In the genomic region with DNA sequence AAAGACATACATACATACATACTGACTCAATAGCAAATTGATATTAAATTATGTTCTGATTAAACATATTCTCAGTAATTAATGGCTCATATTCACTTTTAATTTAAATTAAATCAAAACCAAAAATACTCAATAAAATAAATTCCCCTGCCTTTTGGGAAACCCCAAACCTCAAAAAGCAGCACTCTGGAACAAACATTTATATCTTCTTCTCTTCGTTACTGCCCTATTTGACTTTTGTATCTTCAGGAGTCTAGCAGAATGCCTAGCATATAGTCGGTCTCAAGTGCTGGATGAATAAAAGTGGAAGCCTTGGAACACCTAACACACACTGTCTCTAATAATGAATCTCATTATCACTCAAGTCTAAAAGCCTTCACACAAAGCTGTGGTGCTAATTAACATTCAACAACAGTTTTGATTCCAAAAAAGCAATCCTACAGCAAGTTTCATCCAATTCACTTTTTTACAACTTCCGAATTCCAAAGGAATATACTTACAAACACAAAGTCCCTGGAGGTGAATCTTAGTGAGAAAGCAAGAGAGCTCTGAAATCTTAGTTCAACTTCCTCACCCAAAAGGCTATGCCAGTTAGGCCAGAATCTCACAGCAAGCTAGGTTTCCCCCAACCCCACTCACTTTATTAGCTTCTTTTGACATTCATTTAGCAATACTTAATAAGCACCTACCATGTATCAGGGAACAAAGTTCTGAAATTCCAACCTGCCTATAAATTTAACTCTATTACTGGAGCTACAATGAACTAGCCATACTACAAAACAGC, we compare ENCODE assay signal across 32 cellular contexts. TPM values are rescaled to one million over a fixed set of nuclear protein-coding genes. Genes with fewer than 3 reads are reported as not detected.
DNase-seq lines count a peak whose midpoint lies in the region; ATAC-seq, FAIRE-seq and TF ChIP-seq lines count a peak whose summit lies in the region.
"Had no signal": no experiment of that assay in that cellular context is flagged by ENCODE, and none has a peak within 500 bp of the region (broad histone marks: within the 10 kb centered on the region; RNA-seq: fewer than 3 reads in every experiment).

No MANE protein-coding gene starts in this region.

- no peaks in the 10 kb centered on the region for H3K36me3 ChIP-seq in cardiac muscle cell
- peaks cover 12% of the 10 kb centered on the region; the same call in 1 of the 2 replicates for H3K36me3 ChIP-seq in OCI-LY1 (ENCODE audit: insufficient read depth, low read length)
- H3K36me3 ChIP-seq in keratinocyte (ENCODE audit: control insufficient read depth in 2 of 2, extremely low read depth in 1 of 2, insufficient read depth in 2 of 2, low read length in 2 of 2), result no peaks in the 10 kb centered on the region
- H3K36me3 ChIP-seq: adrenal gland, brain microvascular endothelial cell, left ventricle myocardium inferior had no signal

- H3K4me1 ChIP-seq in cardiac muscle cell (ENCODE audit: low read depth), result peaks cover 5% of the 10 kb centered on the region
- peaks cover 30% of the 10 kb centered on the region for H3K4me1 ChIP-seq in OCI-LY1 (ENCODE audit: insufficient read depth, low read length, severe bottlenecking)
- peaks cover 5% of the 10 kb centered on the region for H3K4me1 ChIP-seq in keratinocyte (ENCODE audit: control insufficient read depth, extremely low read depth, insufficient read depth, low read length)
- H3K4me1 ChIP-seq: SJCRH30 had no signal

- no peak for ATAC-seq in left ventricle myocardium superior
- ATAC-seq in GM21786 (IDR thresholded peaks at IDR 0.05; ENCODE audit: unreplicated experiment), result no peak
- ATAC-seq: activated CD8-positive, alpha-beta T cell treated with anti-CD3 and anti-CD28 coated beads, Interleukin-2, amount 10 ng/mL, durations not matched to agents 7 days and 5 days; esophagus mucosa; HepG2 had no signal

- no peak overlapping the region for H3K4me3 ChIP-seq in cardiac muscle cell
- H3K4me3 ChIP-seq in OCI-LY1 (ENCODE audit: low read depth, low read length, poor library complexity, severe bottlenecking), result no peak overlapping the region
- no peak overlapping the region for H3K4me3 ChIP-seq in keratinocyte (ENCODE audit: control insufficient read depth in 2 of 3, extremely low read depth in 1 of 3, insufficient read depth in 2 of 3, low read depth in 1 of 3, low read length in 3 of 3)
- H3K4me3 ChIP-seq: adrenal gland; BLaER1 treated with 17β-estradiol and CSF1 and Interleukin-3, amounts not matched to agents 10 nM and 100 nM; hepatocyte; left ventricle myocardium inferior; SJCRH30 had no signal

- dilution Hi-C loops in keratinocyte (cut with MboI; ENCODE audit: extremely low pct_ligation_motif_present, low sequenced_read_pairs), result no loop called here

- DNase-seq in cardiac muscle cell (ENCODE audit: low read depth in 1 of 2, low spot score in 1 of 2) (no peak), left ventricle myocardium superior (no peak), keratinocyte (ENCODE audit: low read depth, low spot score) (no peak), HK-2 (ENCODE audit: unreplicated experiment) (no peak), A172 (ENCODE audit: low spot score) (no peak), glomerular visceral epithelial cell (ENCODE audit: extremely low spot score) (no peak)
- DNase-seq: ACHN; activated CD8-positive, alpha-beta T cell treated with anti-CD3 and anti-CD28 coated beads, Interleukin-2, amount 10 ng/mL, durations not matched to agents 7 days and 5 days; activated gamma-delta T cell; activated T-cell treated with anti-CD3 and anti-CD28 coated beads for 4 hours; adrenal gland; brain microvascular endothelial cell; Calu3; effector memory CD4-positive, alpha-beta T cell; foreskin melanocyte; GOT3; Kasumi-1; left ventricle myocardium inferior; NCI-H1694 treated with DMSO at 0.1 percent for 48 hours; NCI-H2171 treated with DMSO at 0.1 percent for 48 hours; NCI-H524; nucleus accumbens; SJCRH30; T-helper 1 cell had no signal

- H3K79me2 ChIP-seq in OCI-LY1 (ENCODE audit: insufficient read depth, low read length), result peaks cover 91% of the 10 kb centered on the region
- H3K79me2 ChIP-seq in keratinocyte (ENCODE audit: control insufficient read depth, insufficient read depth, low read length), result peaks cover 98% of the 10 kb centered on the region

- H3F3A ChIP-seq in OCI-LY1 (ENCODE audit: insufficient read depth, low read length), result no peaks in the 10 kb centered on the region

- H3K9ac ChIP-seq in OCI-LY1 (ENCODE audit: low read length) (no peak overlapping the region), keratinocyte (ENCODE audit: control insufficient read depth, extremely low read depth, insufficient read depth, low read length) (no peak overlapping the region)
- H3K9ac ChIP-seq: BLaER1 treated with 17β-estradiol and CSF1 and Interleukin-3, amounts not matched to agents 10 nM and 100 nM had no signal

- H3K4me2 ChIP-seq in OCI-LY1 (ENCODE audit: low read length) (peak overlapping the region; percentile 8; the same call in 1 of the 2 replicates), keratinocyte (ENCODE audit: control insufficient read depth, extremely low read depth, insufficient read depth, low read depth, low read length) (no peak overlapping the region)
- H3K4me2 ChIP-seq: hepatocyte had no signal

- TF ChIP-seq CTCF in cardiac muscle cell (IDR thresholded peaks at IDR 0.05; ENCODE audit: low read depth, low read length) (no peak), OCI-LY1 (IDR thresholded peaks at IDR 0.05; ENCODE audit: low read length) (no peak), keratinocyte (optimal IDR thresholded peaks at IDR 0.05 in 1 of 3, IDR thresholded peaks at IDR 0.05 in 1 of 3, conservative IDR thresholded peaks at IDR 0.05 in 1 of 3; ENCODE audit: extremely low read depth in 1 of 3, insufficient read depth in 2 of 3, low read length in 3 of 3) (no peak)

- no peaks in the 10 kb centered on the region for H3K9me2 ChIP-seq in OCI-LY1 (ENCODE audit: low read depth, low read length)

- H3K27ac ChIP-seq in cardiac muscle cell (peak overlapping the region; percentile 63), OCI-LY1 (ENCODE audit: low read depth, low read length, poor library complexity, severe bottlenecking) (no peak overlapping the region), keratinocyte (ENCODE audit: control insufficient read depth, insufficient read depth, low read length) (no peak overlapping the region)
- H3K27ac ChIP-seq: adrenal gland; BLaER1 treated with 17β-estradiol and CSF1 and Interleukin-3, amounts not matched to agents 10 nM and 100 nM; brain microvascular endothelial cell; hepatocyte; HL-60; left ventricle myocardium inferior; SJCRH30 had no signal

- H2AFZ ChIP-seq in OCI-LY1 (ENCODE audit: low read length), result no peak overlapping the region
- no peak overlapping the region for H2AFZ ChIP-seq in keratinocyte (ENCODE audit: control insufficient read depth, low read length)
- H2AFZ ChIP-seq: hepatocyte had no signal

- H3K9me1 ChIP-seq in keratinocyte (ENCODE audit: control insufficient read depth, extremely low read depth, insufficient read depth, low read length), result no peaks in the 10 kb centered on the region

- no peaks in the 10 kb centered on the region for H3K27me3 ChIP-seq in cardiac muscle cell
- no peaks in the 10 kb centered on the region for H3K27me3 ChIP-seq in OCI-LY1 (ENCODE audit: insufficient read depth, low read length)
- H3K27me3 ChIP-seq in keratinocyte (ENCODE audit: control insufficient read depth, extremely low read depth, insufficient read depth, low read length), result no peaks in the 10 kb centered on the region
- H3K27me3 ChIP-seq: adrenal gland; BLaER1 treated with 17β-estradiol and CSF1 and Interleukin-3, amounts not matched to agents 10 nM and 100 nM; brain microvascular endothelial cell; hepatocyte; SJCRH30 had no signal

- no peaks in the 10 kb centered on the region for H3K9me3 ChIP-seq in cardiac muscle cell (ENCODE audit: low read depth)
- no peaks in the 10 kb centered on the region for H3K9me3 ChIP-seq in OCI-LY1 (ENCODE audit: low read length)
- H3K9me3 ChIP-seq in keratinocyte (ENCODE audit: control insufficient read depth, low read depth, low read length), result no peaks in the 10 kb centered on the region
- H3K9me3 ChIP-seq: adrenal gland, left ventricle myocardium inferior had no signal

- intact Hi-C loops in left ventricle myocardium superior (cut with micrococcal nuclease), result no loop called here

- H4K20me1 ChIP-seq in OCI-LY1 (ENCODE audit: insufficient read depth, low read length) (peaks cover 2% of the 10 kb centered on the region; the same call in 1 of the 2 replicates), keratinocyte (ENCODE audit: control insufficient read depth, extremely low read depth, insufficient read depth, low read length) (peaks cover 25% of the 10 kb centered on the region)

- FAIRE-seq in keratinocyte (lab: Jason Lieb, UNC), result peak; percentile 63
- FAIRE-seq: HepG2, RCC 7860 had no signal

RNA-seq across cellular contexts. Expression of gene GSK3B, which starts 35.0 kb away (rescaled TPM):
- total RNA-seq in cardiac muscle cell (28.0 and 48.3 TPM in 2 replicates), left ventricle myocardium superior (45.7 TPM)
- polyA plus RNA-seq in cardiac muscle cell (20.4 and 25.5 TPM in 2 replicates), keratinocyte (62.0 to 73.3 TPM (median 68.5 TPM) in 3 replicates)
- polyA plus RNA-seq in keratinocyte (2011; ENCODE audit: low read depth), result 10.7 TPM
- 44.5 and 70.9 TPM in 2 replicates for polyA plus RNA-seq in keratinocyte (2011; cell fraction: cytosol; rRNA removed)
- 52.7 and 60.1 TPM in 2 replicates for polyA plus RNA-seq in keratinocyte (2011; cell fraction: nucleus; rRNA removed)
- polyA plus RNA-seq in keratinocyte (2012; ENCODE audit: low replicate concordance), result 33.2 and 50.8 TPM in 2 replicates
- 122 to 165 TPM (median 142 TPM) in 3 replicates for polyA minus RNA-seq in keratinocyte
- 90.7 TPM for polyA minus RNA-seq in keratinocyte (2011; cell fraction: cytosol; rRNA and poly(A)+ RNA removed)
- 97.9 and 213 TPM in 2 replicates for polyA minus RNA-seq in keratinocyte (2011; cell fraction: nucleus; rRNA and poly(A)+ RNA removed)
- total RNA-seq in A172 (2014; rRNA removed; shearing (Covaris generic)), result 50.1 and 61.7 TPM in 2 replicates
